ENCODE assay signal across 24 cellular contexts in genomic region chr13:75661443-75661842, GRCh38. TPM values are rescaled to one million over a fixed set of nuclear protein-coding genes. Genes with fewer than 3 reads are reported as not detected.
DNase-seq lines count a peak whose midpoint lies in the region; ATAC-seq and TF ChIP-seq lines count a peak whose summit lies in the region.
"Had no signal": no experiment of that assay in that cellular context is flagged by ENCODE, and none has a peak within 500 bp of the region (broad histone marks: within the 10 kb centered on the region; RNA-seq: fewer than 3 reads in every experiment).

No MANE protein-coding gene starts in this region.

- no peak overlapping the region for H4K91ac ChIP-seq in mesenchymal stem cell (ENCODE audit: low read length)

- peaks cover 100% of the 10 kb centered on the region for H3K79me2 ChIP-seq in GM23248 (ENCODE audit: insufficient read depth)
- peaks cover 95% of the 10 kb centered on the region for H3K79me2 ChIP-seq in smooth muscle cell (ENCODE audit: low read depth)

- peak overlapping the region; percentile 50 for H4K8ac ChIP-seq in mesenchymal stem cell (ENCODE audit: low read length)

- H3K9ac ChIP-seq in GM23248 (no peak overlapping the region), mesenchymal stem cell (ENCODE audit: low read length) (no peak overlapping the region), smooth muscle cell (ENCODE audit: low read depth) (no peak overlapping the region), colonic mucosa (ENCODE audit: low read depth in 2 of 2, low read length in 2 of 2) (no peak overlapping the region)
- H3K9ac ChIP-seq: BLaER1 had no signal

- peaks cover 21% of the 10 kb centered on the region; the same call in 1 of the 2 replicates for H4K20me1 ChIP-seq in GM23248 (ENCODE audit: insufficient read depth)
- peaks cover 98% of the 10 kb centered on the region for H4K20me1 ChIP-seq in smooth muscle cell (ENCODE audit: low read depth)
- H4K20me1 ChIP-seq: BLaER1 had no signal

- peak overlapping the region; percentile 89 for H2AK5ac ChIP-seq in mesenchymal stem cell (ENCODE audit: low read length, severe bottlenecking)

- H3K4me1 ChIP-seq in GM23248 (ENCODE audit: insufficient read depth) (peaks cover 47% of the 10 kb centered on the region), mesenchymal stem cell (ENCODE audit: control insufficient read depth, insufficient read depth, low read depth, low read length) (peaks cover 6% of the 10 kb centered on the region), smooth muscle cell (ENCODE audit: low read depth) (peaks cover 5% of the 10 kb centered on the region), mucosa of descending colon (ENCODE audit: low read depth) (no peaks in the 10 kb centered on the region), colonic mucosa (no peaks in the 10 kb centered on the region), sigmoid colon (no peaks in the 10 kb centered on the region)
- H3K4me1 ChIP-seq: left ventricle myocardium inferior, testis, uterus had no signal

- WGBS in GM23248 (ENCODE audit: low coverage in 1 of 2, low lambda C conversion rate in 2 of 2, missing lambda C conversion rate in 2 of 2), 2 experiments: 56 to 62% methylated on average over 4 of the region's 4 CpGs
- 86% methylated on average over 3 of the region's 4 CpGs for WGBS in mesenchymal stem cell
- 95% methylated on average over 4 of the region's 4 CpGs for WGBS in smooth muscle cell (ENCODE audit: low lambda C conversion rate)
- 42 to 81% methylated on average over 4 of the region's 4 CpGs for WGBS in sigmoid colon, 2 donors

- H3K4me2 ChIP-seq in GM23248 (ENCODE audit: unreplicated experiment): no peak overlapping the region
- peak overlapping the region; percentile 39 for H3K4me2 ChIP-seq in mesenchymal stem cell (ENCODE audit: low read length, poor library complexity, severe bottlenecking)
- H3K4me2 ChIP-seq in smooth muscle cell: no peak overlapping the region

- H2AFZ ChIP-seq in GM23248: no peak overlapping the region
- H2AFZ ChIP-seq in mesenchymal stem cell (ENCODE audit: low read depth, low read length): no peak overlapping the region
- no peak overlapping the region for H2AFZ ChIP-seq in smooth muscle cell (ENCODE audit: low read depth)

- H3K36me3 ChIP-seq in GM23248 (ENCODE audit: low read depth): peaks cover 22% of the 10 kb centered on the region; the same call in 1 of the 2 replicates
- no peaks in the 10 kb centered on the region for H3K36me3 ChIP-seq in mesenchymal stem cell (ENCODE audit: control insufficient read depth in 1 of 2, insufficient read depth in 2 of 2, low read depth in 1 of 2, low read length in 2 of 2)
- no peaks in the 10 kb centered on the region for H3K36me3 ChIP-seq in smooth muscle cell (ENCODE audit: low read depth)
- no peaks in the 10 kb centered on the region for H3K36me3 ChIP-seq in mucosa of descending colon (ENCODE audit: low read depth)
- no peaks in the 10 kb centered on the region for H3K36me3 ChIP-seq in colonic mucosa
- H3K36me3 ChIP-seq in sigmoid colon: no peaks in the 10 kb centered on the region
- H3K36me3 ChIP-seq: BLaER1, left ventricle myocardium inferior, uterus had no signal

- H3K27ac ChIP-seq in GM23248 (peak overlapping the region; percentile 4; the same call in 1 of the 2 replicates), mesenchymal stem cell (ENCODE audit: low read length, poor library complexity, severe bottlenecking) (peak overlapping the region; percentile 53), smooth muscle cell (ENCODE audit: low read depth) (peak overlapping the region; percentile 11), colonic mucosa (no peak overlapping the region), sigmoid colon (no peak overlapping the region)
- H3K27ac ChIP-seq: BLaER1, left ventricle myocardium inferior, testis, uterus had no signal

- TF ChIP-seq EP300 in sigmoid colon (IDR thresholded peaks at IDR 0.05): no peak

- peaks cover 67% of the 10 kb centered on the region for H3F3A ChIP-seq in GM23248 (ENCODE audit: insufficient read depth)
- H3F3A ChIP-seq in smooth muscle cell (ENCODE audit: low read depth): no peaks in the 10 kb centered on the region

- no peak overlapping the region for H2BK12ac ChIP-seq in mesenchymal stem cell (ENCODE audit: low read length in 2 of 2)

- intact Hi-C loops in mucosa of descending colon (cut with DNase I, micrococcal nuclease) (no loop called here), colonic mucosa (cut with DNase I) (no loop called here), sigmoid colon (cut with DNase I) (no loop called here)

- H3K9me3 ChIP-seq in GM23248 (ENCODE audit: low read depth): no peaks in the 10 kb centered on the region
- H3K9me3 ChIP-seq in mesenchymal stem cell (ENCODE audit: control insufficient read depth, low read length): no peaks in the 10 kb centered on the region
- H3K9me3 ChIP-seq in smooth muscle cell (replicated peaks; ENCODE audit: low read depth): no peaks in the 10 kb centered on the region
- H3K9me3 ChIP-seq in mucosa of descending colon: no peaks in the 10 kb centered on the region
- no peaks in the 10 kb centered on the region for H3K9me3 ChIP-seq in colonic mucosa
- H3K9me3 ChIP-seq in sigmoid colon: no peaks in the 10 kb centered on the region
- H3K9me3 ChIP-seq: BLaER1, left ventricle myocardium inferior, testis, uterus had no signal

- H3K79me1 ChIP-seq in mesenchymal stem cell (replicated peaks; ENCODE audit: low read length, poor library complexity, severe bottlenecking): peaks cover 11% of the 10 kb centered on the region

- no peak overlapping the region for H2BK15ac ChIP-seq in mesenchymal stem cell (ENCODE audit: low read depth, poor library complexity, severe bottlenecking)

- H3K14ac ChIP-seq in mesenchymal stem cell (ENCODE audit: low read length in 2 of 2): peak overlapping the region in 1 of 2 experiments; percentile 60

- DNase-seq in GM23248 (peak; percentile 30), mesenchymal stem cell (no peak), smooth muscle cell (lab: John Stamatoyannopoulos, UW; ENCODE audit: unreplicated experiment) (no peak), mucosa of descending colon (no peak), colonic mucosa (no peak), sigmoid colon (no peak)
- DNase-seq: activated CD4-positive, alpha-beta memory T cell treated with anti-CD3 and anti-CD28 coated beads, Interleukin-2, amount 10 ng/mL, durations not matched to agents 7 days and 5 days; activated CD4-positive, alpha-beta T cell treated with anti-CD3 and anti-CD28 coated beads for 1 hour; activated CD8-positive, alpha-beta memory T cell treated with anti-CD3 and anti-CD28 coated beads, Interleukin-2, amount 50 U/mL, for 4 hours; activated naive CD4-positive, alpha-beta T cell treated with Interleukin-2 at 50 U/mL for 16 hours; DMS153; KG1; left ventricle myocardium inferior; naive B cell; NCI-H1417 treated with DMSO at 0.1 percent for 48 hours; NCI-H2029 treated with DMSO at 0.1 percent for 48 hours; NCI-H2227 treated with DMSO at 0.1 percent for 48 hours; NCI-H526; nucleus accumbens; stimulated activated CD4-positive, alpha-beta T cell treated with anti-CD3 and anti-CD28 coated beads, Interleukin-2, amount 100 ng/mL, for 24 hours; testis; uterus had no signal

- TF ChIP-seq CTCF in smooth muscle cell (IDR thresholded peaks at IDR 0.05; ENCODE audit: borderline replicate concordance, insufficient read depth, poor library complexity, severe bottlenecking): no peak
- TF ChIP-seq CTCF in mucosa of descending colon (IDR thresholded peaks at IDR 0.05): no peak
- no peak for TF ChIP-seq CTCF in colonic mucosa (IDR thresholded peaks at IDR 0.05)
- TF ChIP-seq CTCF in sigmoid colon (IDR thresholded peaks at IDR 0.05): no peak

- H3K4me3 ChIP-seq in GM23248: no peak overlapping the region
- H3K4me3 ChIP-seq in mesenchymal stem cell (ENCODE audit: insufficient read depth in 1 of 2, low read depth in 1 of 2, low read length in 2 of 2): no peak overlapping the region
- H3K4me3 ChIP-seq in smooth muscle cell: no peak overlapping the region
- no peak overlapping the region for H3K4me3 ChIP-seq in mucosa of descending colon
- H3K4me3 ChIP-seq in colonic mucosa: no peak overlapping the region
- H3K4me3 ChIP-seq in sigmoid colon: no peak overlapping the region
- H3K4me3 ChIP-seq: BLaER1, left ventricle myocardium inferior, testis, uterus had no signal

- H2BK5ac ChIP-seq in mesenchymal stem cell (ENCODE audit: low read depth, low read length, poor library complexity, severe bottlenecking): no peak overlapping the region

- no peak overlapping the region for H3K23ac ChIP-seq in mesenchymal stem cell (ENCODE audit: low read length in 2 of 2)

- in situ Hi-C loops in GM23248 (cut with MboI): no loop called here

- no peak for TF ChIP-seq POLR2A in sigmoid colon (IDR thresholded peaks at IDR 0.05)

- ATAC-seq in SK-N-SH treated with all-trans-retinoic acid at 6 μM for 48 hours (peak; percentile 42), mucosa of descending colon (no peak)

- H3K18ac ChIP-seq in mesenchymal stem cell (ENCODE audit: low read depth in 1 of 2, low read length in 2 of 2): no peak overlapping the region

- no peak overlapping the region for H2BK120ac ChIP-seq in mesenchymal stem cell (ENCODE audit: low read depth, low read length)

- H3K27me3 ChIP-seq in GM23248 (replicated peaks; ENCODE audit: insufficient read depth) (no peaks in the 10 kb centered on the region), mesenchymal stem cell (ENCODE audit: control insufficient read depth in 1 of 2, insufficient read depth in 1 of 2, low read length in 2 of 2) (no peaks in the 10 kb centered on the region), smooth muscle cell (ENCODE audit: low read depth) (no peaks in the 10 kb centered on the region), colonic mucosa (no peaks in the 10 kb centered on the region), sigmoid colon (no peaks in the 10 kb centered on the region)
- H3K27me3 ChIP-seq: BLaER1, testis, uterus had no signal

- no peak overlapping the region for H3K4ac ChIP-seq in mesenchymal stem cell (ENCODE audit: low read depth in 1 of 2, low read length in 2 of 2)

- no peaks in the 10 kb centered on the region for H3K9me2 ChIP-seq in GM23248 (ENCODE audit: insufficient read depth)

TF ChIP-seq in SK-N-SH treated with all-trans-retinoic acid at 6 μM for 48 hours, 23 proteins besides CTCF, POLR2A, EP300 and RAD21:
- TF ChIP-seq PPARA (CRISPR knock-in tag; IDR thresholded peaks at IDR 0.05; ENCODE audit: borderline replicate concordance) (no peak), CSDC2 (CRISPR knock-in tag; IDR thresholded peaks at IDR 0.05) (no peak), ZNF8 (CRISPR knock-in tag; IDR thresholded peaks at IDR 0.05) (no peak), GLIS3 (CRISPR knock-in tag; IDR thresholded peaks at IDR 0.05) (no peak), RARB (CRISPR knock-in tag; IDR thresholded peaks at IDR 0.05) (no peak), TCF4 (CRISPR knock-in tag; IDR thresholded peaks at IDR 0.05; ENCODE audit: borderline replicate concordance) (no peak)

RNA-seq across cellular contexts. Expression of gene LMO7, which starts 25.3 kb away (rescaled TPM):
- 269 and 318 TPM in 2 replicates for total RNA-seq in GM23248 (2014; rRNA removed; shearing (Covaris generic))
- polyA plus RNA-seq in GM23248 (2016; fragmentation: Nextera tagmentation; extraction: Ambion mirVana) (276 and 288 TPM in 2 replicates), smooth muscle cell (152 and 157 TPM in 2 replicates), sigmoid colon (10 to 100 TPM; 39.0 to 66.4 (median 56.6) TPM)
- 135 TPM for polyA plus RNA-seq in mesenchymal stem cell (2013, experiment 1 of 2)
- polyA plus RNA-seq in mesenchymal stem cell (2013, experiment 2 of 2): 129 TPM
- total RNA-seq in smooth muscle cell (213 and 253 TPM in 2 replicates), mucosa of descending colon (100 to 1,000 TPM; 127 to 243 (median 212) TPM), colonic mucosa (100 to 1,000 TPM; 118 to 193 TPM), sigmoid colon (10 to 100 TPM in 2 of 4 donors, 1 to 10 TPM in 2; 5.0 to 19.4 (median 10.2) TPM)

Comparison
In these comparisons a context has a peak if more than half of its experiments do, and no peak if none do; other contexts are left out.
1. H3K27ac ChIP-seq: peak in GM23248 (single experiment), mesenchymal stem cell (single experiment) and smooth muscle cell (single experiment); none in colonic mucosa (single experiment) and sigmoid colon (0 of 4).
2. RNA of gene LMO7, which starts 25.3 kb away (total RNA-seq): 269 to 318 TPM in GM23248, 213 to 253 TPM in smooth muscle cell, 127 to 243 TPM in mucosa of descending colon and 118 to 193 TPM in colonic mucosa; 5.0 to 19.4 TPM in sigmoid colon; every median in the first group is over 4 times any median in the second.